ENCODE assay signal across 8 cellular contexts in the genomic region with DNA sequence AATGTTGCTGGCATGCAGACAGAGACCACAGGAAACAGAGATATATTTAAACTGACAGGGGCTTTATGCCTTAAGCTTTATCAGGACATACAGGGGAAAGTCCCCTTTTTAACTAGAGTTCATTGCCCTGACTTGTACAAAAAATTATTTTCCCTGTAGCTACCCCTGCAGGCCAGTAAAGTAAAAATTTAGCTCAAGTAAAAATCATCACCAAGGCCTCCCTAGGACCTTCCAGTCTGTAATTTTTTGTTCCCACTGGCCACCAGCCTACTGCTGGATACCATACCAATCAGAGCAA.
DNase-seq lines count a peak whose midpoint lies in the region; ATAC-seq, FAIRE-seq and TF ChIP-seq lines count a peak whose summit lies in the region.

No MANE protein-coding gene starts in this region.

- FAIRE-seq in GM12892 (lab: Jason Lieb, UNC) = peak; percentile 54

- no peak for DNase-seq in GM12892 (ENCODE audit: insufficient read length)
- DNase-seq in brain microvascular endothelial cell = peak; percentile 42
- DNase-seq in nephron progenitor cell = no peak
- no peak for DNase-seq in activated CD4-positive, alpha-beta T cell treated with anti-CD3 and anti-CD28 coated beads for 1 hour
- DNase-seq in NK-92 treated with Interleukin-12 subunit alpha and Interleukin-12 subunit beta, amount 100 ng/mL, for 24 hours (lab: John Stamatoyannopoulos, UW) = no peak
- no peak for DNase-seq in T-helper 9 cell

- no peak overlapping the region for H3K27ac ChIP-seq in brain microvascular endothelial cell

- H3K27me3 ChIP-seq in brain microvascular endothelial cell (replicated peaks) = no peaks in the 10 kb centered on the region

- H3K4me3 Mint-ChIP-seq in nephron progenitor cell = no peak overlapping the region

- no peaks in the 10 kb centered on the region for H3K4me1 Mint-ChIP-seq in nephron progenitor cell

- H3K36me3 ChIP-seq in brain microvascular endothelial cell (replicated peaks) = no peaks in the 10 kb centered on the region

- no peaks in the 10 kb centered on the region for H3K27me3 Mint-ChIP-seq in nephron progenitor cell (ENCODE audit: low read depth, poor library complexity)

- TF ChIP-seq CTCF in LNCAP (IDR thresholded peaks at IDR 0.05) = peak; percentile 34; the same call in 1 of the 2 replicates
- TF ChIP-seq CTCF in brain microvascular endothelial cell (IDR thresholded peaks at IDR 0.05; ENCODE audit: low read depth, low read length, missing control alignments) = peak; percentile 45
- peak; percentile 7 for TF ChIP-seq CTCF in nephron progenitor cell (IDR thresholded peaks at IDR 0.05)

- in situ Hi-C loops in brain microvascular endothelial cell (cut with HindIII; ENCODE audit: low pct_ligation_motif_present, low sequenced_read_pairs) = no loop called here

- H3K27ac Mint-ChIP-seq in nephron progenitor cell = peak overlapping the region; percentile 29

- no peak for ATAC-seq in GM19328 (IDR thresholded peaks at IDR 0.05; ENCODE audit: unreplicated experiment)

- H3K4me3 ChIP-seq in brain microvascular endothelial cell (ENCODE audit: low read depth, low read length) = no peak overlapping the region

- TF ChIP-seq POLR2A in GM12892 (IDR thresholded peaks at IDR 0.05; ENCODE audit: low read depth, low read length) = no peak

- H3K36me3 Mint-ChIP-seq in nephron progenitor cell (ENCODE audit: low read depth) = peaks cover 5% of the 10 kb centered on the region

- H3K9me3 Mint-ChIP-seq in nephron progenitor cell = peaks cover 4% of the 10 kb centered on the region
